Comparison of ENCODE assay signal across 1 cellular context in the genomic region with DNA sequence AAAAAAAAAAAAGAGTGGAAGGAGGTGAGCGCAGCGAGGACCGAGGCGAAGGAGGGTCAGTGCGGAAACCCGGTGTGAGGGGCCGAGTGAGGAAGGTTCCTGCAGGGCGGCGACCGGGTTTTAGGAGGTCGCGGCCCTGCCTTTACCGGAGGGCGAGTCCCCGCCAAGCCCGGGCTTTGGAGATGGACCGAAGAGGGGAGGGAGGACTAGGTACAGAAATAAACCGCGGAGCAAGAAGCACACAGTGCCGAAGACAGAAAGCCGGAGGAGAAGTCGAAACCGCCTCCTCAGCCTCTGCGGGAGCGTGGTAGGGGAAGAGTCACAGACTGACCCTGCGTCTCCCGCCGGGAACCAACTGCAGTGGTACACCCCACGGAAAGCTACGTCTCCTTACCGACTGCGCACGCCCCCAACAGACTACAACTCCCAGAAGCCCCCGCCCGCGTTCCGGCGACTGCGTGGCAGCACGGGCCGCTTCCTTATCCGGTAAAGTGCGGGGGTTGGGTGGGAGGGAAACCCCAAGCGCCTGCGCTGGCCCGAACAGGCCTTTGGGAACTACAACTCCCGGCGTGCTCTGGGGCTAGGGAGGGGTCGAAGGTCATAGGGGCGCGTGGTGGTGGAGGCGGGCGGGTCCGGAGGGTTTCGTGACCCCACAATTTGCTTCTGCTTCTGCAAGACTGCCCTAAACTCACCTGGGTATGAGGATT.
TF ChIP-seq lines count a peak whose summit lies in the region.

NFXL1 (minus strand) TSS at position 365 of the 707 bp plus-strand sequence. CDS start 380 bp downstream, outside the sequence.

TF ChIP-seq in HepG2, 621 proteins besides CTCF, POLR2A, EP300 and RAD21 (continued from another document and continues in another):
- TF ChIP-seq ZNF264 (CRISPR knock-in tag; IDR thresholded peaks at IDR 0.05) (peak; percentile 41; the same call in 1 of the 2 replicates), PPARG (CRISPR knock-in tag; conservative IDR thresholded peaks at IDR 0.05) (no peak), ZNF468 (CRISPR knock-in tag; IDR thresholded peaks at IDR 0.05) (no peak), THYN1 (CRISPR knock-in tag; IDR thresholded peaks at IDR 0.05; ENCODE audit: borderline replicate concordance, low read depth) (no peak), ZNF670 (CRISPR knock-in tag; IDR thresholded peaks at IDR 0.05; ENCODE audit: borderline replicate concordance) (0 out of 2 replicates have a peak, but pooled peaks have one; percentile 44), KLF6 (CRISPR knock-in tag; IDR thresholded peaks at IDR 0.05) (0 out of 2 replicates have a peak, but pooled peaks have one; percentile 38), ZNF598 (CRISPR knock-in tag; IDR thresholded peaks at IDR 0.05; ENCODE audit: borderline replicate concordance) (peak; percentile 44; the same call in 1 of the 2 replicates), CEBPG (CRISPR knock-in tag; IDR thresholded peaks at IDR 0.05) (no peak; the same call in 1 of the 2 replicates), TEAD3 (CRISPR knock-in tag; optimal IDR thresholded peaks at IDR 0.05; ENCODE audit: borderline replicate concordance) (peak; percentile 78), KAT7 (CRISPR knock-in tag; IDR thresholded peaks at IDR 0.05; ENCODE audit: borderline replicate concordance) (no peak; the same call in 1 of the 2 replicates), BHLHE40 (IDR thresholded peaks at IDR 0.05; ENCODE audit: low read length) (peak; percentile 95), LRRFIP1 (CRISPR knock-in tag; conservative IDR thresholded peaks at IDR 0.05) (no peak), JUN (CRISPR knock-in tag; IDR thresholded peaks at IDR 0.05) (0 out of 2 replicates have a peak, but pooled peaks have one; percentile 43), RBFOX2 (IDR thresholded peaks at IDR 0.05; ENCODE audit: low read depth, low read length) (peak; percentile 71), FOXA1 (IDR thresholded peaks at IDR 0.05) (no peak), FOXA1 (CRISPR knock-in tag; IDR thresholded peaks at IDR 0.05) (0 out of 2 replicates have a peak, but pooled peaks have one; percentile 11), ZNF441 (CRISPR knock-in tag; IDR thresholded peaks at IDR 0.05; ENCODE audit: borderline replicate concordance) (peak; percentile 27; the same call in 1 of the 2 replicates), SALL1 (CRISPR knock-in tag; IDR thresholded peaks at IDR 0.05) (peak; percentile 68), ZNF761 (CRISPR knock-in tag; conservative IDR thresholded peaks at IDR 0.05) (0 out of 2 replicates have a peak, but pooled peaks have one; percentile 35), SNAI1 (CRISPR knock-in tag; IDR thresholded peaks at IDR 0.05; ENCODE audit: borderline replicate concordance) (no peak), ZNF781 (CRISPR knock-in tag; IDR thresholded peaks at IDR 0.05; ENCODE audit: borderline replicate concordance, not compliant biosample characterization) (no peak), WIZ (CRISPR knock-in tag; IDR thresholded peaks at IDR 0.05) (0 out of 2 replicates have a peak, but pooled peaks have one; percentile 45), NR2C2 (CRISPR knock-in tag; IDR thresholded peaks at IDR 0.05; ENCODE audit: borderline replicate concordance) (peak; percentile 100), ZNF720 (CRISPR knock-in tag; IDR thresholded peaks at IDR 0.05) (no peak), ZNF850 (CRISPR knock-in tag; conservative IDR thresholded peaks at IDR 0.05) (peak; percentile 35; the same call in 1 of the 2 replicates), RXRB (CRISPR knock-in tag; IDR thresholded peaks at IDR 0.05; ENCODE audit: borderline replicate concordance) (0 out of 2 replicates have a peak, but pooled peaks have one; percentile 12), CREM (IDR thresholded peaks at IDR 0.05) (peak; percentile 98), CREM (CRISPR knock-in tag; IDR thresholded peaks at IDR 0.05) (no peak)
- TF ChIP-seq, protein P1, sequence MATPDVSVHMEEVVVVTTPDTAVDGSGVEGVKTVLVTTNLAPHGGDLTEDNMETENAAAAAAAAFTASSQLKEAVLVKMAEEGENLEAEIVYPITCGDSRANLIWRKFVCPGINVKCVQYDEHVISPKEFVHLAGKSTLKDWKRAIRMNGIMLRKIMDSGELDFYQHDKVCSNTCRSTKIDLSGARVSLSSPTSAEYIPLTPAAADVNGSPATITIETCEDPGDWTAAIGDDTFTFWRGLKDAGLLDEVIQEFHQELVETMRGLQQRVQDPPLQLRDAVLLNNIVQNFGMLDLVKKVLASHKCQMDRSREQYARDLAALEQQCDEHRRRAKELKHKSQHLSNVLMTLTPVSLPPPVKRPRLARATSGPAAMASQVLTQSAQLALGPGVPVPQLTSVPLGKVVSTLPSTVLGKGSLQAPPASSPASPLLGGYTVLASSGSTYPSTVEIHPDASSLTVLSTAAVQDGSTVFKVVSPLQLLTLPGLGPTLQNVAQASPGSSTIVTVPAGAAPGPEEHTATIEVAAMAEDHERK (CRISPR knock-in tag; IDR thresholded peaks at IDR 0.05; ENCODE audit: low read depth): peak; percentile 84
- TF ChIP-seq, protein P2, sequence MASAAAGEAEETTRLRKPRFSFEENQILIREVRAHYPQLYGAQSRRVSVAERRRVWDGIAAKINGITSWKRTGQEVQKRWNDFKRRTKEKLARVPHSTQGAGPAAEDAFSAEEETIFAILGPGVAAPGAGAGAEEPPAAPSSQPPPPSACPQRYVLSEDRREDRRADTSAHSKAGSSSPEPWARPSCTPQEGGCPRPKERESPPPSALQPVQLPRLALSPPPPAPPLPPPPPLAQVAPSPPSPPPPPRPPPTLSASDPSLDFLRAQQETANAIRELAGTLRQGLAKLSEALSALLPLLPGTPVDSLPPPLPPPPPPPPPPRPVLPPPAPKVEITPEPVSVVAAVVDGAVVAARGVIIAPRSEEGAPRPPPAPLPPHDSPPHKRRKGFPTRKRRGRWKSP (CRISPR knock-in tag; IDR thresholded peaks at IDR 0.05): 0 out of 2 replicates have a peak, but pooled peaks have one; percentile 29
- TF ChIP-seq, protein P3, sequence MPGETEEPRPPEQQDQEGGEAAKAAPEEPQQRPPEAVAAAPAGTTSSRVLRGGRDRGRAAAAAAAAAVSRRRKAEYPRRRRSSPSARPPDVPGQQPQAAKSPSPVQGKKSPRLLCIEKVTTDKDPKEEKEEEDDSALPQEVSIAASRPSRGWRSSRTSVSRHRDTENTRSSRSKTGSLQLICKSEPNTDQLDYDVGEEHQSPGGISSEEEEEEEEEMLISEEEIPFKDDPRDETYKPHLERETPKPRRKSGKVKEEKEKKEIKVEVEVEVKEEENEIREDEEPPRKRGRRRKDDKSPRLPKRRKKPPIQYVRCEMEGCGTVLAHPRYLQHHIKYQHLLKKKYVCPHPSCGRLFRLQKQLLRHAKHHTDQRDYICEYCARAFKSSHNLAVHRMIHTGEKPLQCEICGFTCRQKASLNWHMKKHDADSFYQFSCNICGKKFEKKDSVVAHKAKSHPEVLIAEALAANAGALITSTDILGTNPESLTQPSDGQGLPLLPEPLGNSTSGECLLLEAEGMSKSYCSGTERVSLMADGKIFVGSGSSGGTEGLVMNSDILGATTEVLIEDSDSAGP (CRISPR knock-in tag; IDR thresholded peaks at IDR 0.05; ENCODE audit: borderline replicate concordance): peak; percentile 62; the same call in 1 of the 2 replicates
- TF ChIP-seq, protein P4, sequence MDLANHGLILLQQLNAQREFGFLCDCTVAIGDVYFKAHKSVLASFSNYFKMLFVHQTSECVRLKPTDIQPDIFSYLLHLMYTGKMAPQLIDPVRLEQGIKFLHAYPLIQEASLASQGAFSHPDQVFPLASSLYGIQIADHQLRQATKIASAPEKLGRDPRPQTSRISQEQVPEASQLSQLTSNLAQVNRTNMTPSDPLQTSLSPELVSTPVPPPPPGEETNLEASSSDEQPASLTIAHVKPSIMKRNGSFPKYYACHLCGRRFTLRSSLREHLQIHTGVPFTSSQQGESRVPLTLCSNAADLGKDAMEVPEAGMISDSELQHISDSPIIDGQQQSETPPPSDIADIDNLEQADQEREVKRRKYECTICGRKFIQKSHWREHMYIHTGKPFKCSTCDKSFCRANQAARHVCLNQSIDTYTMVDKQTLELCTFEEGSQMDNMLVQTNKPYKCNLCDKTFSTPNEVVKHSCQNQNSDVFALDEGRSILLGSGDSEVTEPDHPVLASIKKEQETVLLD (CRISPR knock-in tag; IDR thresholded peaks at IDR 0.05; ENCODE audit: low read depth): no peak; the same call in 1 of the 2 replicates
- TF ChIP-seq, protein P5, sequence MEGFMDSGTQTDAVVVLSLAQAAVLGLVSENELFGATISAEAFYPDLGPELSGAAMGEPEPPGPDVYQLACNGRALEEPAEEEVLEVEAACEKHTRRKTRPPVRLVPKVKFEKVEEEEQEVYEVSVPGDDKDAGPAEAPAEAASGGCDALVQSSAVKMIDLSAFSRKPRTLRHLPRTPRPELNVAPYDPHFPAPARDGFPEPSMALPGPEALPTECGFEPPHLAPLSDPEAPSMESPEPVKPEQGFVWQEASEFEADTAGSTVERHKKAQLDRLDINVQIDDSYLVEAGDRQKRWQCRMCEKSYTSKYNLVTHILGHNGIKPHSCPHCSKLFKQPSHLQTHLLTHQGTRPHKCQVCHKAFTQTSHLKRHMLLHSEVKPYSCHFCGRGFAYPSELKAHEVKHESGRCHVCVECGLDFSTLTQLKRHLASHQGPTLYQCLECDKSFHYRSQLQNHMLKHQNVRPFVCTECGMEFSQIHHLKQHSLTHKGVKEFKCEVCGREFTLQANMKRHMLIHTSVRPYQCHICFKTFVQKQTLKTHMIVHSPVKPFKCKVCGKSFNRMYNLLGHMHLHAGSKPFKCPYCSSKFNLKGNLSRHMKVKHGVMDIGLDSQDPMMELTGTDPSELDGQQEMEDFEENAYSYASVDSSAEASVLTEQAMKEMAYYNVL (CRISPR knock-in tag; IDR thresholded peaks at IDR 0.05; ENCODE audit: borderline replicate concordance): no peak
- TF ChIP-seq, protein P6, sequence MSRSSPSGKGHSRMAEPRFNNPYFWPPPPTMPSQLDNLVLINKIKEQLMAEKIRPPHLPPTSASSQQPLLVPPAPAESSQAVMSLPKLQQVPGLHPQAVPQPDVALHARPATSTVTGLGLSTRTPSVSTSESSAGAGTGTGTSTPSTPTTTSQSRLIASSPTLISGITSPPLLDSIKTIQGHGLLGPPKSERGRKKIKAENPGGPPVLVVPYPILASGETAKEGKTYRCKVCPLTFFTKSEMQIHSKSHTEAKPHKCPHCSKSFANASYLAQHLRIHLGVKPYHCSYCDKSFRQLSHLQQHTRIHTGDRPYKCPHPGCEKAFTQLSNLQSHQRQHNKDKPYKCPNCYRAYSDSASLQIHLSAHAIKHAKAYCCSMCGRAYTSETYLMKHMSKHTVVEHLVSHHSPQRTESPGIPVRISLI (CRISPR knock-in tag; IDR thresholded peaks at IDR 0.05; ENCODE audit: borderline replicate concordance): peak; percentile 66; the same call in 1 of the 2 replicates
- TF ChIP-seq, protein P7, sequence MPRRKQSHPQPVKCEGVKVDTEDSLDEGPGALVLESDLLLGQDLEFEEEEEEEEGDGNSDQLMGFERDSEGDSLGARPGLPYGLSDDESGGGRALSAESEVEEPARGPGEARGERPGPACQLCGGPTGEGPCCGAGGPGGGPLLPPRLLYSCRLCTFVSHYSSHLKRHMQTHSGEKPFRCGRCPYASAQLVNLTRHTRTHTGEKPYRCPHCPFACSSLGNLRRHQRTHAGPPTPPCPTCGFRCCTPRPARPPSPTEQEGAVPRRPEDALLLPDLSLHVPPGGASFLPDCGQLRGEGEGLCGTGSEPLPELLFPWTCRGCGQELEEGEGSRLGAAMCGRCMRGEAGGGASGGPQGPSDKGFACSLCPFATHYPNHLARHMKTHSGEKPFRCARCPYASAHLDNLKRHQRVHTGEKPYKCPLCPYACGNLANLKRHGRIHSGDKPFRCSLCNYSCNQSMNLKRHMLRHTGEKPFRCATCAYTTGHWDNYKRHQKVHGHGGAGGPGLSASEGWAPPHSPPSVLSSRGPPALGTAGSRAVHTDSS (CRISPR knock-in tag; conservative IDR thresholded peaks at IDR 0.05): no peak
- TF ChIP-seq, protein P8, sequence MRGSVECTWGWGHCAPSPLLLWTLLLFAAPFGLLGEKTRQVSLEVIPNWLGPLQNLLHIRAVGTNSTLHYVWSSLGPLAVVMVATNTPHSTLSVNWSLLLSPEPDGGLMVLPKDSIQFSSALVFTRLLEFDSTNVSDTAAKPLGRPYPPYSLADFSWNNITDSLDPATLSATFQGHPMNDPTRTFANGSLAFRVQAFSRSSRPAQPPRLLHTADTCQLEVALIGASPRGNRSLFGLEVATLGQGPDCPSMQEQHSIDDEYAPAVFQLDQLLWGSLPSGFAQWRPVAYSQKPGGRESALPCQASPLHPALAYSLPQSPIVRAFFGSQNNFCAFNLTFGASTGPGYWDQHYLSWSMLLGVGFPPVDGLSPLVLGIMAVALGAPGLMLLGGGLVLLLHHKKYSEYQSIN (CRISPR knock-in tag; IDR thresholded peaks at IDR 0.05; ENCODE audit: borderline replicate concordance): no peak
- TF ChIP-seq, protein P9, sequence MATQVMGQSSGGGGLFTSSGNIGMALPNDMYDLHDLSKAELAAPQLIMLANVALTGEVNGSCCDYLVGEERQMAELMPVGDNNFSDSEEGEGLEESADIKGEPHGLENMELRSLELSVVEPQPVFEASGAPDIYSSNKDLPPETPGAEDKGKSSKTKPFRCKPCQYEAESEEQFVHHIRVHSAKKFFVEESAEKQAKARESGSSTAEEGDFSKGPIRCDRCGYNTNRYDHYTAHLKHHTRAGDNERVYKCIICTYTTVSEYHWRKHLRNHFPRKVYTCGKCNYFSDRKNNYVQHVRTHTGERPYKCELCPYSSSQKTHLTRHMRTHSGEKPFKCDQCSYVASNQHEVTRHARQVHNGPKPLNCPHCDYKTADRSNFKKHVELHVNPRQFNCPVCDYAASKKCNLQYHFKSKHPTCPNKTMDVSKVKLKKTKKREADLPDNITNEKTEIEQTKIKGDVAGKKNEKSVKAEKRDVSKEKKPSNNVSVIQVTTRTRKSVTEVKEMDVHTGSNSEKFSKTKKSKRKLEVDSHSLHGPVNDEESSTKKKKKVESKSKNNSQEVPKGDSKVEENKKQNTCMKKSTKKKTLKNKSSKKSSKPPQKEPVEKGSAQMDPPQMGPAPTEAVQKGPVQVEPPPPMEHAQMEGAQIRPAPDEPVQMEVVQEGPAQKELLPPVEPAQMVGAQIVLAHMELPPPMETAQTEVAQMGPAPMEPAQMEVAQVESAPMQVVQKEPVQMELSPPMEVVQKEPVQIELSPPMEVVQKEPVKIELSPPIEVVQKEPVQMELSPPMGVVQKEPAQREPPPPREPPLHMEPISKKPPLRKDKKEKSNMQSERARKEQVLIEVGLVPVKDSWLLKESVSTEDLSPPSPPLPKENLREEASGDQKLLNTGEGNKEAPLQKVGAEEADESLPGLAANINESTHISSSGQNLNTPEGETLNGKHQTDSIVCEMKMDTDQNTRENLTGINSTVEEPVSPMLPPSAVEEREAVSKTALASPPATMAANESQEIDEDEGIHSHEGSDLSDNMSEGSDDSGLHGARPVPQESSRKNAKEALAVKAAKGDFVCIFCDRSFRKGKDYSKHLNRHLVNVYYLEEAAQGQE (IDR thresholded peaks at IDR 0.05; ENCODE audit: borderline replicate concordance in 1 of 2, low read depth in 1 of 2, low read length in 2 of 2): no peak
